9 cellular contexts compared by ENCODE assay signal in the genomic region with DNA sequence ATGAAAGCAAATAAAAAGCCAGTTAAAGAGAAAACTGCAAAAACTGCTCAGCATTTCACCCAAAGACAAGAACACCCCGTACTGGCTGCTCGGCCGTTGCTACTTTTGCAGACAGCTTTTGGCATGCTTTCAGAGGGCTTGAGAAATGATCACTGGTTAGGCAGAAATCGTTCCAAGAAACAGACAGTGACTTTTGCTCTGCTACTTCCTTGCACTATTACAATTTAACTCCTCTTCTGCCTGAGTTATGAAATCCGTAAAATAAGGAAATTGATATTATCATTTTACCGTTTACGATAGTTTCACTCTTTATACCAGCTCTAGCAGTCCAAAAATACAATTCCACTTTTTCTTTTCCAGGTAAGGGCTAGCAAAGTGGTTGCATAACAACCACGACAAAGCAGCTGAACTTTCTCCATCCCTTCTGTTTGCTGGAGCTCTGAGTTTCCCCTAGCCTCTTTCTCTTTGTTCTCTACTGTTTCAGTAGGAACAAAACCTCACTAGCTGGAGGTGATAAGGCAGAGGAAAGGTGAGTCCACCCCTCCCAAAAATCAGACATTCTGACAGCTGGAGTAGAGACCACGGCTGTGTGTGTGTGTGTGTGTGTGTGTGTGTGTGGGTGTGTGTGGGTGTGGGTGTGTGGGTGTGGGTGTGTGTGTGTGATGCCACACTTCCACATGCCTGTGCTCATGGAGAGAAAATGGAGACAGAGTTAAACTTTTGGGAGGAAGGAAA.
DNase-seq lines count a peak whose midpoint lies in the region; ATAC-seq and TF ChIP-seq lines count a peak whose summit lies in the region.
"Had no signal": no experiment of that assay in that cellular context is flagged by ENCODE, and none has a peak within 500 bp of the region (broad histone marks: within the 10 kb centered on the region; RNA-seq: fewer than 3 reads in every experiment).

No MANE protein-coding gene starts in this region.

- BruUV-seq in Caco-2 (replicated peaks; lab: Mats Ljungman, UMichigan): no TSS peak
- no TSS peak for BruUV-seq in Calu3 (replicated peaks; lab: Mats Ljungman, UMichigan)

- CTCF ChIA-PET in Caco-2 (lab: Charles Lee): interaction anchor here (0.6 to 1.6 kb wide), 4 partner anchors 54 to 239 kb away, joined by 3 to 5 read pairs (median 4); no protein-coding TSS in a partner anchor
- CTCF ChIA-PET in Calu3 (lab: Charles Lee): interaction anchor here (0.5 kb wide), 1 partner anchor 37 kb away, joined by 3 read pairs; no protein-coding TSS in a partner anchor

- H3K9me3 ChIP-seq in Caco-2 (no peaks in the 10 kb centered on the region), heart right ventricle (no peaks in the 10 kb centered on the region)

- H3K4me1 Mint-ChIP-seq in Caco-2 (ENCODE audit: low read depth, unreplicated experiment) (peaks cover 6% of the 10 kb centered on the region), Calu3 (ENCODE audit: low read depth, unreplicated experiment) (peaks cover 7% of the 10 kb centered on the region)
- H3K4me1 Mint-ChIP-seq in T-helper 2 cell treated with Interferon-gamma antibody and Interleukin-4, amounts not matched to agents 5 μg/mL and 100 μg/mL, for 36 hours (ENCODE audit: low read depth): peaks cover 15% of the 10 kb centered on the region

- no peaks in the 10 kb centered on the region for H3K27me3 ChIP-seq in Caco-2 (replicated peaks; ENCODE audit: control insufficient read depth, insufficient read depth, low read length)
- H3K27me3 ChIP-seq in heart right ventricle: no peaks in the 10 kb centered on the region

- H3K27me3 Mint-ChIP-seq in Caco-2 (ENCODE audit: insufficient read depth, unreplicated experiment) (no peaks in the 10 kb centered on the region), Calu3 (ENCODE audit: unreplicated experiment) (no peaks in the 10 kb centered on the region)
- H3K27me3 Mint-ChIP-seq in T-helper 2 cell treated with Interferon-gamma antibody and Interleukin-4, amounts not matched to agents 5 μg/mL and 100 μg/mL, for 36 hours (ENCODE audit: low read depth): peaks cover 24% of the 10 kb centered on the region

- H3K4me1 ChIP-seq in Caco-2 (no peaks in the 10 kb centered on the region), heart right ventricle (peaks cover 3 to 34% (median 9%) of the 10 kb centered on the region in 9 donors)

- H3K4me3 ChIP-seq in Caco-2 (ENCODE audit: low read depth, low read length) (no peak overlapping the region), heart right ventricle (peak overlapping the region in 9 of 10 donors; percentile 0 to 43 (median 27))

- no peak overlapping the region for H3K4me3 Mint-ChIP-seq in Caco-2 (ENCODE audit: unreplicated experiment)
- H3K4me3 Mint-ChIP-seq in T-helper 2 cell treated with Interferon-gamma antibody and Interleukin-4, amounts not matched to agents 5 μg/mL and 100 μg/mL, for 36 hours: peak overlapping the region; percentile 42
- H3K4me3 Mint-ChIP-seq in Calu3 (ENCODE audit: low read depth, unreplicated experiment): no peak overlapping the region

- no peaks in the 10 kb centered on the region for H3K9me3 Mint-ChIP-seq in Caco-2 (ENCODE audit: unreplicated experiment)
- H3K9me3 Mint-ChIP-seq in T-helper 2 cell treated with Interferon-gamma antibody and Interleukin-4, amounts not matched to agents 5 μg/mL and 100 μg/mL, for 36 hours: no peaks in the 10 kb centered on the region
- H3K9me3 Mint-ChIP-seq in Calu3 (ENCODE audit: low read depth, unreplicated experiment): no peaks in the 10 kb centered on the region

- intact Hi-C loops in Caco-2 (cut with micrococcal nuclease; ENCODE audit: unreplicated experiment): loop anchor here (10.0 kb wide), 1 partner anchor 191 kb away; no protein-coding TSS in a partner anchor
- intact Hi-C loops in heart right ventricle (cut with DNase I): loop anchor here in 1 of 10 donors (10.0 kb wide), 1 partner anchor 319 kb away; no protein-coding TSS in a partner anchor
- intact Hi-C loops in Calu3 (cut with micrococcal nuclease; ENCODE audit: unreplicated experiment): no loop called here

- TF ChIP-seq CTCF in Caco-2 (IDR thresholded peaks at IDR 0.05; ENCODE audit: insufficient read depth in 1 of 2, low read depth in 1 of 2, low read length in 1 of 2, severe bottlenecking in 1 of 2, unreplicated experiment in 1 of 2) (no peak), heart right ventricle (IDR thresholded peaks at IDR 0.05) (no peak), Calu3 (IDR thresholded peaks at IDR 0.05; ENCODE audit: unreplicated experiment) (no peak)

- peak overlapping the region; percentile 50 for H3K27ac Mint-ChIP-seq in Caco-2 (ENCODE audit: unreplicated experiment)
- no peak overlapping the region for H3K27ac Mint-ChIP-seq in T-helper 2 cell treated with Interferon-gamma antibody and Interleukin-4, amounts not matched to agents 5 μg/mL and 100 μg/mL, for 36 hours
- no peak overlapping the region for H3K27ac Mint-ChIP-seq in Calu3 (ENCODE audit: unreplicated experiment)

- H3K36me3 ChIP-seq in Caco-2 (ENCODE audit: control insufficient read depth, insufficient read depth, low read length) (no peaks in the 10 kb centered on the region), heart right ventricle (no peaks in the 10 kb centered on the region)

- H3K36me3 Mint-ChIP-seq in Caco-2 (ENCODE audit: insufficient read depth, unreplicated experiment): no peaks in the 10 kb centered on the region
- no peaks in the 10 kb centered on the region for H3K36me3 Mint-ChIP-seq in T-helper 2 cell treated with Interferon-gamma antibody and Interleukin-4, amounts not matched to agents 5 μg/mL and 100 μg/mL, for 36 hours (ENCODE audit: low read depth)
- no peaks in the 10 kb centered on the region for H3K36me3 Mint-ChIP-seq in Calu3 (ENCODE audit: insufficient read depth, unreplicated experiment)

- ATAC-seq in heart right ventricle (peak in 6 of 8 donors; percentile 33 to 76 (median 64)), GM21825 (IDR thresholded peaks at IDR 0.05; ENCODE audit: unreplicated experiment) (no peak), GM21529 (IDR thresholded peaks at IDR 0.05; ENCODE audit: unreplicated experiment) (no peak)

- DNase-seq in Caco-2: no peak
- no peak for DNase-seq in T-helper 2 cell treated with Interferon-gamma antibody and Interleukin-4, amounts not matched to agents 5 μg/mL and 100 μg/mL, for 36 hours (ENCODE audit: low spot score)
- DNase-seq in heart right ventricle: peak; percentile 41 to 53
- peak; percentile 7 for DNase-seq in putamen (ENCODE audit: low spot score)
- DNase-seq in Calu3: no peak
- no peak for DNase-seq in activated effector memory CD4-positive, alpha-beta T cell treated with Interleukin-2 at 50 U/mL for 16 hours
- DNase-seq: NCI-H526 treated with DMSO at 0.1 percent for 48 hours had no signal

- 10 to 22% methylated on average over 9 of the region's 9 CpGs for WGBS in heart right ventricle, 2 donors

- H3K27ac ChIP-seq in heart right ventricle: peak overlapping the region in 9 of 10 donors; percentile 11 to 80 (median 51)

- POLR2A ChIA-PET in Caco-2 (lab: Charles Lee): no interaction called here

Comparison
In these comparisons a context has a peak if more than half of its experiments do, and no peak if none do; other contexts are left out.
1. DNase-seq: peak in heart right ventricle (2 of 2) and putamen (single experiment); none in Caco-2 (0 of 2), T-helper 2 cell treated with Interferon-gamma antibody and Interleukin-4, amounts not matched to agents 5 μg/mL and 100 μg/mL, for 36 hours (single experiment), Calu3 (single experiment) and activated effector memory CD4-positive, alpha-beta T cell treated with Interleukin-2 at 50 U/mL for 16 hours (single experiment).
2. ATAC-seq: peak in heart right ventricle (6 of 8); none in GM21825 (single experiment) and GM21529 (single experiment).